Comparison of ENCODE assay signal across 9 cellular contexts in genomic region chr17:19727466-19728113, GRCh38. TPM values are rescaled to one million over a fixed set of nuclear protein-coding genes. Genes with fewer than 3 reads are reported as not detected.
DNase-seq lines count a peak whose midpoint lies in the region; ATAC-seq, FAIRE-seq and TF ChIP-seq lines count a peak whose summit lies in the region.
"Had no signal": no experiment of that assay in that cellular context is flagged by ENCODE, and none has a peak within 500 bp of the region (broad histone marks: within the 10 kb centered on the region; RNA-seq: fewer than 3 reads in every experiment).

No MANE protein-coding gene starts in this region.

- intact Hi-C loops in dorsolateral prefrontal cortex (cut with DNase I) = loop anchor here (1.0 to 2.0 kb wide), 4 partner anchors 17 to 79 kb away; partner anchors contain the start of gene ALDH3A2 (in 2 of the 2)

- TF ChIP-seq POLR2A in GM12892 (IDR thresholded peaks at IDR 0.05; ENCODE audit: low read depth, low read length) = no peak

- no peaks in the 10 kb centered on the region for H3K27me3 ChIP-seq in dorsolateral prefrontal cortex
- H3K27me3 ChIP-seq: BLaER1 had no signal

- H3K27ac ChIP-seq in dorsolateral prefrontal cortex (peak overlapping the region; percentile 79 to 100 (median 98)), urinary bladder (ENCODE audit: low read depth) (peak overlapping the region; percentile 97)
- H3K27ac ChIP-seq: BLaER1 had no signal

- WGBS in urinary bladder = 38% methylated on average over 4 of the region's 4 CpGs

- DNase-seq in NCI-H2107 treated with DMSO at 0.1 percent for 48 hours (lab: John Stamatoyannopoulos, UW; ENCODE audit: unreplicated experiment) (peak; percentile 14), NCI-H2107 (lab: John Stamatoyannopoulos, UW) (no peak), dorsolateral prefrontal cortex (peak in 9 of 10 donors; percentile 18 to 89 (median 68)), midbrain (lab: John Stamatoyannopoulos, UW) (peak; percentile 92), GM12892 (ENCODE audit: insufficient read length) (no peak)

- TF ChIP-seq CTCF in dorsolateral prefrontal cortex (IDR thresholded peaks at IDR 0.05 in 54 of 56, conservative IDR thresholded peaks at IDR 0.05 in 2 of 56; ENCODE audit: low read depth in 1 of 56, partially characterized antibody in 56 of 56) = peak in 3 of 56 donors; percentile 10 to 27 (median 16)

- no peaks in the 10 kb centered on the region for H3K4me1 ChIP-seq in urinary bladder (ENCODE audit: insufficient read depth)

- peak overlapping the region in 2 of 59 donors; percentile 3 to 21 for H3K4me3 ChIP-seq in dorsolateral prefrontal cortex
- H3K4me3 ChIP-seq in urinary bladder (ENCODE audit: low read depth, low read length) = no peak overlapping the region
- H3K4me3 ChIP-seq: BLaER1 had no signal

- no peak for ATAC-seq in GM21390 (IDR thresholded peaks at IDR 0.05; ENCODE audit: unreplicated experiment)
- ATAC-seq in HG02642 (IDR thresholded peaks at IDR 0.05; ENCODE audit: poor library complexity, unreplicated experiment) = no peak

- no peaks in the 10 kb centered on the region for H3K36me3 ChIP-seq in urinary bladder (ENCODE audit: insufficient read depth)
- H3K36me3 ChIP-seq: BLaER1 had no signal

- FAIRE-seq in GM12892 (lab: Jason Lieb, UNC) = no peak

RNA-seq across cellular contexts. Expression of gene SLC47A2, which starts 11.2 kb away (rescaled TPM):
- total RNA-seq in dorsolateral prefrontal cortex (1 to 10 TPM in 15 of 120 experiments, under 1 TPM in 42, not detected in 63; 0.20 to 4.0 (median 0.66) TPM), urinary bladder (0.21 TPM)
- polyA plus RNA-seq in urinary bladder = not detected
- not detected for polyA plus RNA-seq in GM12892 (2012; ENCODE audit: missing spikeins)

RNA-seq across cellular contexts. Expression of gene ALDH3A1, which starts 20.5 kb away (rescaled TPM):
- total RNA-seq in dorsolateral prefrontal cortex (1 to 10 TPM in 21 of 120 experiments, under 1 TPM in 63, not detected in 36; 0.32 to 1.7 (median 0.67) TPM), urinary bladder (1.5 TPM)
- polyA plus RNA-seq in urinary bladder = 5.3 TPM
- not detected for polyA plus RNA-seq in GM12892 (2012; ENCODE audit: missing spikeins)

Comparison
In these comparisons a context has a peak if more than half of its experiments do, and no peak if none do; other contexts are left out.
1. DNase-seq: peak in NCI-H2107 treated with DMSO at 0.1 percent for 48 hours (single experiment), dorsolateral prefrontal cortex (9 of 10) and midbrain (single experiment); none in NCI-H2107 (single experiment) and GM12892 (single experiment).